In genomic region chr5:76571595-76571994, GRCh38 we compare ENCODE assay signal across 21 cellular contexts. TPM values are rescaled to one million over a fixed set of nuclear protein-coding genes. Genes with fewer than 3 reads are reported as not detected.
A peak's percentile ranks its signal among the peaks of the same experiment; 100 is the strongest.
DNase-seq lines count a peak whose midpoint lies in the region; TF ChIP-seq lines count a peak whose summit lies in the region.
"Had no signal": no experiment of that assay in that cellular context is flagged by ENCODE, and none has a peak within 500 bp of the region (broad histone marks: within the 10 kb centered on the region; RNA-seq: fewer than 3 reads in every experiment).

No MANE protein-coding gene starts in this region.

- no peaks in the 10 kb centered on the region for H3K4me1 ChIP-seq in A673 (ENCODE audit: insufficient read depth, low read length, poor library complexity, severe bottlenecking)
- H3K4me1 ChIP-seq: vagina had no signal

- H3K9me3 Mint-ChIP-seq in endothelial cell (ENCODE audit: unreplicated experiment): no peaks in the 10 kb centered on the region
- H3K9me3 Mint-ChIP-seq: activated T-cell treated with anti-CD3 and anti-CD28 coated beads, Interleukin-2, amount 50 U/mL, for 4 hours; GM23338 had no signal

- TF ChIP-seq CTCF in A673 (conservative IDR thresholded peaks at IDR 0.05; ENCODE audit: low read depth, low read length): peak; percentile 41
- peak; percentile 12 for TF ChIP-seq CTCF in GM06990 (IDR thresholded peaks at IDR 0.05; ENCODE audit: insufficient read depth, low read length, poor library complexity, severe bottlenecking)
- TF ChIP-seq CTCF in endothelial cell (IDR thresholded peaks at IDR 0.05; ENCODE audit: unreplicated experiment): peak; percentile 28
- peak in 10 of 56 donors; percentile 9 to 38 (median 16) for TF ChIP-seq CTCF in dorsolateral prefrontal cortex (IDR thresholded peaks at IDR 0.05 in 54 of 56, conservative IDR thresholded peaks at IDR 0.05 in 2 of 56; ENCODE audit: low read depth in 1 of 56, partially characterized antibody in 56 of 56)

- intact Hi-C loops in A673 (cut with micrococcal nuclease; ENCODE audit: unreplicated experiment) (no loop called here), dorsolateral prefrontal cortex (cut with DNase I) (no loop called here)

- BruUV-seq in A673 (replicated peaks; lab: Mats Ljungman, UMichigan): no TSS peak

- H3K36me3 Mint-ChIP-seq in endothelial cell (ENCODE audit: low read depth, unreplicated experiment): no peaks in the 10 kb centered on the region

- CTCF ChIA-PET in A673 (lab: Charles Lee): interaction anchor here (0.6 kb wide), 1 partner anchor 208 kb away, joined by 3 read pairs; no protein-coding TSS in a partner anchor

- H3K27ac ChIP-seq in A673 (ENCODE audit: low read depth, low read length, poor library complexity, severe bottlenecking) (no peak overlapping the region), dorsolateral prefrontal cortex (no peak overlapping the region)
- H3K27ac ChIP-seq: brain microvascular endothelial cell, SK-N-MC, vagina had no signal

- no peak overlapping the region for H3K4me3 Mint-ChIP-seq in endothelial cell (ENCODE audit: unreplicated experiment)
- H3K4me3 Mint-ChIP-seq: activated naive CD8-positive, alpha-beta T cell; activated T-cell treated with anti-CD3 and anti-CD28 coated beads, Interleukin-2, amount 50 U/mL, for 4 hours; GM23338 had no signal

- H3K27me3 ChIP-seq in A673 (replicated peaks; ENCODE audit: insufficient read depth, low read depth, low read length, poor library complexity) (no peaks in the 10 kb centered on the region), GM06990 (replicated peaks; ENCODE audit: control insufficient read depth, insufficient read depth, low read length) (no peaks in the 10 kb centered on the region), dorsolateral prefrontal cortex (peaks cover 0 to 11% (median 0%) of the 10 kb centered on the region in 45 donors)
- H3K27me3 ChIP-seq: brain microvascular endothelial cell, vagina had no signal

- no peaks in the 10 kb centered on the region for H3K36me3 ChIP-seq in A673 (ENCODE audit: insufficient read depth, low read length, poor library complexity, severe bottlenecking)
- H3K36me3 ChIP-seq in GM06990 (ENCODE audit: control insufficient read depth, insufficient read depth, low read length): no peaks in the 10 kb centered on the region
- H3K36me3 ChIP-seq: brain microvascular endothelial cell, vagina had no signal

- H3K27me3 Mint-ChIP-seq in endothelial cell (ENCODE audit: unreplicated experiment): peaks cover 2% of the 10 kb centered on the region
- H3K27me3 Mint-ChIP-seq: activated naive CD8-positive, alpha-beta T cell had no signal

- H3K9me3 ChIP-seq in A673 (ENCODE audit: low read depth, low read length, poor library complexity, severe bottlenecking): no peaks in the 10 kb centered on the region
- H3K9me3 ChIP-seq: vagina had no signal

- H3K4me3 ChIP-seq in A673 (ENCODE audit: low read depth, low read length, poor library complexity, severe bottlenecking): no peak overlapping the region
- no peak overlapping the region for H3K4me3 ChIP-seq in GM06990 (replicated peaks; ENCODE audit: low read depth, low read length)
- no peak overlapping the region for H3K4me3 ChIP-seq in dorsolateral prefrontal cortex
- H3K4me3 ChIP-seq: GM23338, SK-N-MC, vagina had no signal

- POLR2A ChIA-PET in A673 (lab: Charles Lee; ENCODE audit: low non-redundant PET): no interaction called here

- DNase-seq in A673 (ENCODE audit: low spot score) (peak; percentile 17), GM06990 (ENCODE audit: extremely low read depth, insufficient read length) (no peak), MV-4-11 (lab: John Stamatoyannopoulos, UW) (peak; percentile 28), endothelial cell (ENCODE audit: low spot score) (no peak), NCI-H1105 treated with DMSO at 0.1 percent for 48 hours (lab: John Stamatoyannopoulos, UW) (no peak), NCI-H1048 (lab: John Stamatoyannopoulos, UW) (no peak), putamen (ENCODE audit: low spot score) (no peak), dorsolateral prefrontal cortex (no peak)
- DNase-seq: activated CD4-positive, alpha-beta T cell treated with anti-CD3 and anti-CD28 coated beads, Interleukin-2, amount 50 U/mL, for 1 hour; activated T-cell treated with anti-CD3 and anti-CD28 coated beads, Interleukin-2, amount 50 U/mL, for 4 hours; brain microvascular endothelial cell; hypothalamus; kidney glomerular epithelial cell; midbrain; NCI-H1436 treated with DMSO at 0.1 percent for 48 hours; NCI-H446 treated with DMSO at 0.1 percent for 48 hours; stimulated activated CD4-positive, alpha-beta T cell treated with anti-CD3 and anti-CD28 coated beads, Interleukin-1b, Interleukin-23, amount 100 ng/mL, for 48 hours had no signal

- no peak overlapping the region for H3K27ac Mint-ChIP-seq in endothelial cell (ENCODE audit: unreplicated experiment)
- H3K27ac Mint-ChIP-seq: activated naive CD8-positive, alpha-beta T cell; GM23338 had no signal

- H3K4me1 Mint-ChIP-seq in endothelial cell (ENCODE audit: unreplicated experiment): no peaks in the 10 kb centered on the region
- H3K4me1 Mint-ChIP-seq: GM23338 had no signal

RNA-seq across cellular contexts. Expression of gene F2RL2, which starts 51.6 kb away (rescaled TPM):
- 14.0 and 14.4 TPM in 2 replicates for total RNA-seq in A673 (2021)
- total RNA-seq in endothelial cell (ENCODE audit: unreplicated experiment): 311 TPM
- under 1 TPM in 68 of 120 experiments, not detected in 52; 0.11 to 0.63 (median 0.31) TPM for total RNA-seq in dorsolateral prefrontal cortex
- total RNA-seq: vagina had no signal

Comparison
In these comparisons a context has a peak if more than half of its experiments do, and no peak if none do; other contexts are left out.
1. DNase-seq: peak in A673 (single experiment) and MV-4-11 (single experiment); none in GM06990 (single experiment), endothelial cell (single experiment), NCI-H1105 treated with DMSO at 0.1 percent for 48 hours (single experiment), NCI-H1048 (single experiment), putamen (single experiment) and dorsolateral prefrontal cortex (0 of 10).
2. RNA of gene F2RL2, which starts 51.6 kb away (total RNA-seq): 311 TPM in endothelial cell (single experiment); 14.0 to 14.4 TPM in A673 and 0.11 to 0.63 TPM in dorsolateral prefrontal cortex; every median in the first group is over 10 times any median in the second.